21 cellular contexts compared by ENCODE assay signal in genomic region chr7:101861223-101861775, GRCh38. TPM values are rescaled to one million over a fixed set of nuclear protein-coding genes. Genes with fewer than 3 reads are reported as not detected.
A peak's percentile ranks its signal among the peaks of the same experiment; 100 is the strongest.
DNase-seq lines count a peak whose midpoint lies in the region; ATAC-seq and TF ChIP-seq lines count a peak whose summit lies in the region.
"Had no signal": no experiment of that assay in that cellular context is flagged by ENCODE, and none has a peak within 500 bp of the region (broad histone marks: within the 10 kb centered on the region; RNA-seq: fewer than 3 reads in every experiment).

No MANE protein-coding gene starts in this region.

- no peaks in the 10 kb centered on the region for H3K27me3 ChIP-seq in A673 (replicated peaks; ENCODE audit: insufficient read depth, low read depth, low read length, poor library complexity)
- H3K27me3 ChIP-seq in HUES48 (ENCODE audit: control insufficient read depth, insufficient read depth, low read length): no peaks in the 10 kb centered on the region
- no peaks in the 10 kb centered on the region for H3K27me3 ChIP-seq in MG63
- H3K27me3 ChIP-seq: esophagus muscularis mucosa, vagina had no signal

- H3K9me3 Mint-ChIP-seq in activated B cell treated with CpG ODN at 0.5 μM for 24 hours (no peaks in the 10 kb centered on the region), nephron progenitor cell (no peaks in the 10 kb centered on the region)
- H3K9me3 Mint-ChIP-seq: CD4-positive, CD25-positive, alpha-beta regulatory T cell; effector memory CD8-positive, alpha-beta T cell; naive thymus-derived CD4-positive, alpha-beta T cell had no signal

- H3K9ac ChIP-seq in HUES48 (ENCODE audit: low read depth, low read length): no peak overlapping the region
- H3K9ac ChIP-seq: parathyroid adenoma had no signal

- ATAC-seq in activated B cell treated with CpG ODN at 0.5 μM for 24 hours (ENCODE audit: low read depth): no peak
- ATAC-seq: activated CD4-positive, alpha-beta T cell treated with anti-CD3 and anti-CD28 coated beads for 36 hours; activated CD8-positive, alpha-beta memory T cell treated with anti-CD3 and anti-CD28 coated beads, Interleukin-2, amount 10 ng/mL, durations not matched to agents 7 days and 5 days; effector memory CD8-positive, alpha-beta T cell; naive thymus-derived CD4-positive, alpha-beta T cell; sciatic nerve had no signal

- H3K27me3 Mint-ChIP-seq in activated B cell treated with CpG ODN at 0.5 μM for 24 hours (no peaks in the 10 kb centered on the region), nephron progenitor cell (ENCODE audit: low read depth, poor library complexity) (peaks cover 5% of the 10 kb centered on the region)
- H3K27me3 Mint-ChIP-seq: activated CD4-positive, alpha-beta T cell treated with anti-CD3 and anti-CD28 coated beads for 36 hours; activated CD8-positive, alpha-beta memory T cell treated with anti-CD3 and anti-CD28 coated beads, Interleukin-2, amount 10 ng/mL, durations not matched to agents 7 days and 5 days; activated naive CD8-positive, alpha-beta T cell; CD4-positive, CD25-positive, alpha-beta regulatory T cell; effector memory CD8-positive, alpha-beta T cell had no signal

- intact Hi-C loops in A673 (cut with micrococcal nuclease; ENCODE audit: unreplicated experiment) (no loop called here), activated B cell treated with CpG ODN at 0.5 μM for 24 hours (cut with micrococcal nuclease) (no loop called here)

- H3K36me3 Mint-ChIP-seq in activated B cell treated with CpG ODN at 0.5 μM for 24 hours (ENCODE audit: low read depth): peaks cover 3% of the 10 kb centered on the region
- peaks cover 24% of the 10 kb centered on the region for H3K36me3 Mint-ChIP-seq in nephron progenitor cell (ENCODE audit: low read depth)
- H3K36me3 Mint-ChIP-seq: activated CD8-positive, alpha-beta memory T cell treated with anti-CD3 and anti-CD28 coated beads, Interleukin-2, amount 10 ng/mL, durations not matched to agents 7 days and 5 days had no signal

- H3K4me1 Mint-ChIP-seq in activated B cell treated with CpG ODN at 0.5 μM for 24 hours (peaks cover 76% of the 10 kb centered on the region), nephron progenitor cell (peaks cover 85% of the 10 kb centered on the region)

- TF ChIP-seq CTCF in A673 (conservative IDR thresholded peaks at IDR 0.05; ENCODE audit: low read depth, low read length) (no peak), activated B cell treated with CpG ODN at 0.5 μM for 24 hours (IDR thresholded peaks at IDR 0.05) (no peak), nephron progenitor cell (IDR thresholded peaks at IDR 0.05) (no peak)

- CTCF ChIA-PET in A673 (lab: Charles Lee): no interaction called here
- CTCF ChIA-PET in activated B cell treated with CpG ODN at 0.5 μM for 24 hours (lab: Charles Lee): no interaction called here

- H3K4me3 Mint-ChIP-seq in activated B cell treated with CpG ODN at 0.5 μM for 24 hours: peak overlapping the region; percentile 36
- H3K4me3 Mint-ChIP-seq in nephron progenitor cell: peak overlapping the region; percentile 35
- H3K4me3 Mint-ChIP-seq: activated CD4-positive, alpha-beta T cell treated with anti-CD3 and anti-CD28 coated beads for 36 hours; activated CD8-positive, alpha-beta memory T cell treated with anti-CD3 and anti-CD28 coated beads, Interleukin-2, amount 10 ng/mL, durations not matched to agents 7 days and 5 days; activated naive CD8-positive, alpha-beta T cell; effector memory CD8-positive, alpha-beta T cell; naive thymus-derived CD4-positive, alpha-beta T cell had no signal

- H3K27ac ChIP-seq in A673 (ENCODE audit: low read depth, low read length, poor library complexity, severe bottlenecking): peak overlapping the region; percentile 51
- H3K27ac ChIP-seq in HUES48 (ENCODE audit: low read depth, low read length): peak overlapping the region; percentile 43

- H3K9me3 ChIP-seq in A673 (ENCODE audit: low read depth, low read length, poor library complexity, severe bottlenecking) (no peaks in the 10 kb centered on the region), HUES48 (ENCODE audit: control insufficient read depth, insufficient read depth, low read length) (no peaks in the 10 kb centered on the region), MG63 (no peaks in the 10 kb centered on the region)
- H3K9me3 ChIP-seq: esophagus muscularis mucosa, vagina had no signal

- no TSS peak for BruUV-seq in A673 (replicated peaks; lab: Mats Ljungman, UMichigan)

- no peak for DNase-seq in A673 (ENCODE audit: low spot score)
- DNase-seq in activated B cell treated with CpG ODN at 0.5 μM for 24 hours: no peak
- no peak for DNase-seq in nephron progenitor cell
- DNase-seq in NCI-H1436 (lab: John Stamatoyannopoulos, UW): no peak
- no peak for DNase-seq in MG63
- DNase-seq in NCI-H1694 treated with DMSO at 0.1 percent for 48 hours (lab: John Stamatoyannopoulos, UW): no peak
- no peak for DNase-seq in NCI-H1105 treated with DMSO at 0.1 percent for 48 hours (lab: John Stamatoyannopoulos, UW)
- DNase-seq: activated CD4-positive, alpha-beta T cell treated with anti-CD3 and anti-CD28 coated beads for 36 hours; activated CD8-positive, alpha-beta memory T cell treated with anti-CD3 and anti-CD28 coated beads, Interleukin-2, amount 10 ng/mL, durations not matched to agents 7 days and 5 days; CD4-positive, CD25-positive, alpha-beta regulatory T cell; effector memory CD8-positive, alpha-beta T cell; HCEC 1CT; MM.1S; naive thymus-derived CD4-positive, alpha-beta T cell; NCI-H1694 had no signal

- H3K4me1 ChIP-seq in A673 (ENCODE audit: insufficient read depth, low read length, poor library complexity, severe bottlenecking): peaks cover 54% of the 10 kb centered on the region
- peaks cover 59% of the 10 kb centered on the region for H3K4me1 ChIP-seq in HUES48 (ENCODE audit: control insufficient read depth, insufficient read depth, low read length)

- H3K36me3 ChIP-seq in A673 (ENCODE audit: insufficient read depth, low read length, poor library complexity, severe bottlenecking) (no peaks in the 10 kb centered on the region), HUES48 (ENCODE audit: control insufficient read depth, insufficient read depth, low read length) (peaks cover 4% of the 10 kb centered on the region; the same call in 1 of the 2 replicates), MG63 (no peaks in the 10 kb centered on the region)
- H3K36me3 ChIP-seq: esophagus muscularis mucosa, vagina had no signal

- H3K27ac Mint-ChIP-seq in activated B cell treated with CpG ODN at 0.5 μM for 24 hours (peak overlapping the region; percentile 15), nephron progenitor cell (peak overlapping the region; percentile 62)
- H3K27ac Mint-ChIP-seq: activated CD4-positive, alpha-beta T cell treated with anti-CD3 and anti-CD28 coated beads for 36 hours; activated CD8-positive, alpha-beta memory T cell treated with anti-CD3 and anti-CD28 coated beads, Interleukin-2, amount 10 ng/mL, durations not matched to agents 7 days and 5 days; activated naive CD8-positive, alpha-beta T cell; CD4-positive, CD25-positive, alpha-beta regulatory T cell had no signal

- H3K4me3 ChIP-seq in A673 (ENCODE audit: low read depth, low read length, poor library complexity, severe bottlenecking): no peak overlapping the region
- H3K4me3 ChIP-seq in HUES48 (ENCODE audit: low read depth, low read length): peak overlapping the region; percentile 20; the same call in 1 of the 2 replicates
- no peak overlapping the region for H3K4me3 ChIP-seq in MG63
- H3K4me3 ChIP-seq: esophagus muscularis mucosa, vagina had no signal

- POLR2A ChIA-PET in A673 (lab: Charles Lee; ENCODE audit: low non-redundant PET) (no interaction called here), activated B cell treated with CpG ODN at 0.5 μM for 24 hours (lab: Charles Lee) (interaction anchor here (0.6 kb wide), 1 partner anchor 310 kb away, joined by 5 read pairs; no protein-coding TSS in a partner anchor)

RNA-seq across cellular contexts. Expression of gene CUX1, which starts 43.9 kb away (rescaled TPM):
- total RNA-seq in A673 (2021): 49.4 and 53.1 TPM in 2 replicates
- total RNA-seq in activated B cell treated with CpG ODN at 0.5 μM for 24 hours: 48.6 and 61.7 TPM in 2 replicates
- total RNA-seq in MG63 (2014; rRNA removed; shearing (Covaris generic); ENCODE audit: low replicate concordance): 3.7 and 7.1 TPM in 2 replicates
